ENCODE assay signal across 8 cellular contexts in genomic region chr19:53193534-53194222, GRCh38. TPM values are rescaled to one million over a fixed set of nuclear protein-coding genes. Genes with fewer than 3 reads are reported as not detected.
DNase-seq lines count a peak whose midpoint lies in the region; ATAC-seq and TF ChIP-seq lines count a peak whose summit lies in the region.

No MANE protein-coding gene starts in this region.

- peaks cover 4 to 7% (median 6%) of the 10 kb centered on the region in 3 donors for H3K36me3 ChIP-seq in tibial artery

- peaks cover 0 to 25% (median 13%) of the 10 kb centered on the region in 4 donors for H3K4me1 ChIP-seq in tibial artery

- H3K36me3 Mint-ChIP-seq in activated T-cell treated with anti-CD3 and anti-CD28 coated beads, Interleukin-2, amount 50 U/mL, for 72 hours (ENCODE audit: insufficient read depth in 2 of 2) = peaks cover 33 to 37% of the 10 kb centered on the region in 2 donors
- H3K36me3 Mint-ChIP-seq in memory B cell = peaks cover 21% of the 10 kb centered on the region

- H3K4me1 Mint-ChIP-seq in activated T-cell treated with anti-CD3 and anti-CD28 coated beads, Interleukin-2, amount 50 U/mL, for 72 hours (ENCODE audit: low read depth) = peaks cover 32% of the 10 kb centered on the region
- H3K4me1 Mint-ChIP-seq in memory B cell = peaks cover 20% of the 10 kb centered on the region

- H3K27me3 Mint-ChIP-seq in activated T-cell treated with anti-CD3 and anti-CD28 coated beads, Interleukin-2, amount 50 U/mL, for 72 hours (ENCODE audit: low read depth) = no peaks in the 10 kb centered on the region
- H3K27me3 Mint-ChIP-seq in memory B cell = no peaks in the 10 kb centered on the region

- peaks cover 9 to 19% of the 10 kb centered on the region in 2 donors for H3K9me3 Mint-ChIP-seq in activated T-cell treated with anti-CD3 and anti-CD28 coated beads, Interleukin-2, amount 50 U/mL, for 72 hours
- H3K9me3 Mint-ChIP-seq in memory B cell = peaks cover 13% of the 10 kb centered on the region

- peak overlapping the region; percentile 72 to 90 for H3K4me3 Mint-ChIP-seq in activated T-cell treated with anti-CD3 and anti-CD28 coated beads, Interleukin-2, amount 50 U/mL, for 72 hours
- peak overlapping the region; percentile 95 for H3K4me3 Mint-ChIP-seq in memory B cell

- peak overlapping the region; percentile 68 to 69 for H3K4me3 ChIP-seq in tibial artery

- peak in 1 of 2 donors; percentile 12 for ATAC-seq in activated T-cell treated with anti-CD3 and anti-CD28 coated beads, Interleukin-2, amount 50 U/mL, for 72 hours (replicated peaks in 1 of 2)
- ATAC-seq in memory B cell (ENCODE audit: low read depth) (no peak), HG03159 (IDR thresholded peaks at IDR 0.05; ENCODE audit: unreplicated experiment) (no peak), HG03175 (IDR thresholded peaks at IDR 0.05; ENCODE audit: unreplicated experiment) (no peak)

- peak overlapping the region; percentile 40 for H3K27ac ChIP-seq in angular gyrus (ENCODE audit: low read depth, low read length)
- H3K27ac ChIP-seq in tibial artery = peak overlapping the region; percentile 73 to 78

- DNase-seq in activated T-cell treated with anti-CD3 and anti-CD28 coated beads, Interleukin-2, amount 50 U/mL, for 72 hours = no peak
- no peak for DNase-seq in activated T-cell treated with anti-CD3 and anti-CD28 coated beads, Interleukin-2, amount 50 U/mL, for 48 hours
- DNase-seq in memory B cell (ENCODE audit: low spot score in 2 of 2) (no peak), tibial artery (no peak), GM19238 (ENCODE audit: insufficient read length, low spot score) (no peak)

- H3K27ac Mint-ChIP-seq in activated T-cell treated with anti-CD3 and anti-CD28 coated beads, Interleukin-2, amount 50 U/mL, for 72 hours = peak overlapping the region; percentile 69
- peak overlapping the region; percentile 93 for H3K27ac Mint-ChIP-seq in memory B cell

- H3K9me3 ChIP-seq in tibial artery = peaks cover 0 to 7% (median 4%) of the 10 kb centered on the region in 3 donors

- intact Hi-C loops in tibial artery (cut with DNase I; ENCODE audit: low total_unique reads) = loop anchor here (10.0 kb wide), 2 partner anchors 61 to 141 kb away; partner anchors contain the start of genes VN1R2, ZNF677 and ZNF845

- no peaks in the 10 kb centered on the region for H3K27me3 ChIP-seq in tibial artery

- no peak for TF ChIP-seq CTCF in tibial artery (IDR thresholded peaks at IDR 0.05)

RNA-seq across cellular contexts. Expression of gene ZNF665, which starts 0.5 kb away (rescaled TPM):
- total RNA-seq in activated T-cell treated with anti-CD3 and anti-CD28 coated beads, Interleukin-2, amount 50 U/mL, for 72 hours = 1 to 10 TPM; 5.6 to 6.5 TPM

RNA-seq across cellular contexts. Expression of gene ZNF347, which starts 34.8 kb away (rescaled TPM):
- 1 to 10 TPM; 4.7 to 6.5 TPM for total RNA-seq in activated T-cell treated with anti-CD3 and anti-CD28 coated beads, Interleukin-2, amount 50 U/mL, for 72 hours
